9 cellular contexts compared by ENCODE assay signal in the genomic region with DNA sequence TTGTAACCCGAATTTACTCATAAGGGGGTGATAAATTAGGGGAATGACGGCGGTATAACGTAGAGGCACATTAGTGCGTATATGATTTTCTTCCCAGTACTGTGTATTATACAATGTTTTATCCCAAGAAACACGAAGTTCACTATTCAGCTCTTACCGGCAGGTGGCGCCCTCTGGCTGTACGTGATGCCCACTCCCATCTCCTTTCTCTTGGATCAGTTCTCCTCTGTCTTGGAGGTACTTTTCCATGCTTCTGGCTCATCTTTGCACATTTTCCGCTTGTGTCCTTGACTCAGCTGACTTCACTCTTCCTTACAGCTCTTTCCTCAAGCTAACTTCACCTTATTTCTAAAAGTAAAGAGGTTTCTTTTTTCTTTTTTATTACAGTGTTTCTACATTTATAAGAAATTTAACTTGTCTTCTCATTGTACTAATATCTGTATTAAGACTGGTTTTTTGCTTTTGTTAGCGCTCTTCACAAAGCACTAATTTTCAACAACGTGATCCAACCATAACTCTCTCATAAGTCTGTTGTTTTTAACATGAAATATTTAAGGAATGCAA. TPM values are rescaled to one million over a fixed set of nuclear protein-coding genes. Genes with fewer than 3 reads are reported as not detected.
DNase-seq lines count a peak whose midpoint lies in the region; ATAC-seq, FAIRE-seq and TF ChIP-seq lines count a peak whose summit lies in the region.
"Had no signal": no experiment of that assay in that cellular context is flagged by ENCODE, and none has a peak within 500 bp of the region (broad histone marks: within the 10 kb centered on the region; RNA-seq: fewer than 3 reads in every experiment).

No MANE protein-coding gene starts in this region.

- TF ChIP-seq CTCF in RWPE1 (conservative IDR thresholded peaks at IDR 0.05; ENCODE audit: low read depth) (peak; percentile 94), foreskin keratinocyte (conservative IDR thresholded peaks at IDR 0.05) (peak; percentile 84), osteocyte (IDR thresholded peaks at IDR 0.05) (peak; percentile 90), tibial nerve (IDR thresholded peaks at IDR 0.05) (peak; percentile 70 to 81 (median 79))

- POLR2A ChIA-PET in RWPE1 (lab: Yijun Ruan, JAX; ENCODE audit: low non-redundant PET), result no interaction called here

- CTCF ChIA-PET in RWPE1 (lab: Yijun Ruan, JAX), result interaction anchor here (1.0 to 1.6 kb wide), 3 partner anchors 14 to 239 kb away, joined by 4 to 7 read pairs (median 4); no protein-coding TSS in a partner anchor

- H3K27me3 ChIP-seq in foreskin keratinocyte (no peaks in the 10 kb centered on the region), tibial nerve (no peaks in the 10 kb centered on the region)

- no peaks in the 10 kb centered on the region for H3K36me3 Mint-ChIP-seq in osteocyte (ENCODE audit: unreplicated experiment)

- H3K4me1 ChIP-seq in foreskin keratinocyte (no peaks in the 10 kb centered on the region), tibial nerve (peaks cover 0 to 24% (median 0%) of the 10 kb centered on the region in 4 donors)

- H3K4me3 Mint-ChIP-seq in osteocyte (ENCODE audit: unreplicated experiment), result no peak overlapping the region

- peaks cover 0 to 7% (median 0%) of the 10 kb centered on the region in 4 donors for H3K9me3 ChIP-seq in tibial nerve

- H3K4me3 ChIP-seq in tibial nerve, result no peak overlapping the region

- WGBS in tibial nerve, 2 donors, result 7 to 8% methylated on average over 12 of the region's 12 CpGs

- H3K9me3 Mint-ChIP-seq in osteocyte (ENCODE audit: unreplicated experiment), result peaks cover 4% of the 10 kb centered on the region

- FAIRE-seq in G401.6 (lab: Jason Lieb, UNC), result peak; percentile 93

- peaks cover 11% of the 10 kb centered on the region for H3K27me3 Mint-ChIP-seq in osteocyte (ENCODE audit: unreplicated experiment)

- H3K27ac ChIP-seq in RWPE1, result no peak overlapping the region
- H3K27ac ChIP-seq in foreskin keratinocyte, result no peak overlapping the region
- no peak overlapping the region for H3K27ac ChIP-seq in tibial nerve

- TF ChIP-seq POLR2A in tibial nerve (IDR thresholded peaks at IDR 0.05), result no peak

- ATAC-seq in foreskin keratinocyte (peak; percentile 89), GM19452 (IDR thresholded peaks at IDR 0.05; ENCODE audit: unreplicated experiment) (no peak)

- peak; percentile 87 for DNase-seq in LoVo (ENCODE audit: low spot score)
- peak; percentile 63 for DNase-seq in RWPE1 (ENCODE audit: low spot score)
- DNase-seq in activated T-helper 9 cell treated with anti-CD3 and anti-CD28 coated beads, Interleukin-2, amount 50 U/mL, for 16 hours (ENCODE audit: low read depth), result peak; percentile 54
- peak in 1 of 2 donors; percentile 44 for DNase-seq in foreskin keratinocyte
- DNase-seq in osteocyte (ENCODE audit: extremely low spot score, unreplicated experiment), result no peak
- peak; percentile 74 to 90 for DNase-seq in tibial nerve (ENCODE audit: low spot score in 2 of 2)

- no peaks in the 10 kb centered on the region for H3K4me1 Mint-ChIP-seq in osteocyte (ENCODE audit: unreplicated experiment)

- TF ChIP-seq EP300 in tibial nerve (IDR thresholded peaks at IDR 0.05), result no peak

- no peaks in the 10 kb centered on the region for H3K36me3 ChIP-seq in tibial nerve

- H3K27ac Mint-ChIP-seq in osteocyte (ENCODE audit: unreplicated experiment), result no peak overlapping the region

RNA-seq across cellular contexts. Expression of a gene that starts 21.3 kb away (rescaled TPM):
- total RNA-seq in foreskin keratinocyte (not detected in 2 replicates), osteocyte (not detected in 2 replicates), tibial nerve (10 to 100 TPM; 33.9 to 83.1 (median 63.2) TPM)
- polyA plus RNA-seq in foreskin keratinocyte, result not detected in 2 replicates
- total RNA-seq: glomerular endothelial cell had no signal

RNA-seq across cellular contexts. Expression of a gene that starts 21.7 kb away (rescaled TPM):
- total RNA-seq in foreskin keratinocyte (not detected in 2 replicates), osteocyte (not detected in 2 replicates), tibial nerve (10 to 100 TPM; 21.8 to 62.4 (median 36.1) TPM)
- polyA plus RNA-seq in foreskin keratinocyte, result not detected in 2 replicates
- total RNA-seq: glomerular endothelial cell had no signal

RNA-seq across cellular contexts. Expression of a gene that starts 41.6 kb away (rescaled TPM):
- not detected in 2 replicates for total RNA-seq in foreskin keratinocyte
- not detected in 2 replicates for polyA plus RNA-seq in foreskin keratinocyte
- total RNA-seq in osteocyte, result not detected in 2 replicates
- total RNA-seq in tibial nerve, result 10 to 100 TPM; 22.0 to 36.7 (median 33.4) TPM

Comparison
In these comparisons a context has a peak if more than half of its experiments do, and no peak if none do; other contexts are left out.
1. RNA of a gene that starts 21.3 kb away (total RNA-seq): 33.9 to 83.1 TPM in tibial nerve; not detected in foreskin keratinocyte and not detected in osteocyte; every median in the first group is over 10 times any median in the second.
2. RNA of a gene that starts 21.7 kb away (total RNA-seq): 21.8 to 62.4 TPM in tibial nerve; not detected in foreskin keratinocyte and not detected in osteocyte; every median in the first group is over 10 times any median in the second.
3. RNA of a gene that starts 41.6 kb away (total RNA-seq): 22.0 to 36.7 TPM in tibial nerve; not detected in foreskin keratinocyte and not detected in osteocyte; every median in the first group is over 10 times any median in the second.
4. Peak in every context shown above with its lines, with median percentiles within 50 percentile points of each other: CTCF ChIP-seq.